ENCODE assay signal across 1 cellular context in genomic region chr9:128361296-128361980, GRCh38.
TF ChIP-seq lines count a peak whose summit lies in the region.

No MANE protein-coding gene starts in this region.

TF ChIP-seq in GM12878, 131 proteins besides CTCF, POLR2A, EP300 and RAD21:
- no peak for TF ChIP-seq ZNF217 (IDR thresholded peaks at IDR 0.05)
